In genomic region chr11:65314501-65315203, GRCh38 we compare ENCODE assay signal across 8 cellular contexts.
A peak's percentile ranks its signal among the peaks of the same experiment; 100 is the strongest.
DNase-seq lines count a peak whose midpoint lies in the region; ATAC-seq and TF ChIP-seq lines count a peak whose summit lies in the region.

Gene CDC42EP2, plus strand, starts transcription at chr11:65314866. Its CDS starts 6,033 bp downstream, at chr11:65320899.

- DNase-seq in 8988T, result peak; percentile 89
- peak; percentile 78 for DNase-seq in NCI-H748 (lab: John Stamatoyannopoulos, UW; ENCODE audit: unreplicated experiment)
- DNase-seq in activated CD8-positive, alpha-beta memory T cell treated with anti-CD3 and anti-CD28 coated beads for 24 hours, result peak; percentile 92
- peak; percentile 32 to 50 (median 47) for DNase-seq in effector memory CD8-positive, alpha-beta T cell
- DNase-seq in memory B cell (ENCODE audit: low spot score in 2 of 2), result peak; percentile 58 to 74
- peak; percentile 47 for DNase-seq in stimulated activated CD8-positive, alpha-beta memory T cell treated with anti-CD3 and anti-CD28 coated beads, Interleukin-12 subunit alpha, Interleukin-12 subunit beta, amount 100 ng/mL, for 1 hour (ENCODE audit: low read depth)

- peak within 1 kb of the TSS in 1 of 2 donors; percentile 24 for H3K27ac Mint-ChIP-seq in effector memory CD8-positive, alpha-beta T cell
- no peak within 1 kb of the TSS for H3K27ac Mint-ChIP-seq in memory B cell

- H3K4me3 Mint-ChIP-seq in effector memory CD8-positive, alpha-beta T cell, result peak within 1 kb of the TSS; percentile 74
- peak within 1 kb of the TSS; percentile 79 for H3K4me3 Mint-ChIP-seq in memory B cell

- peaks cover 8 to 10% of the 10 kb centered on the region in 2 donors for H3K4me1 Mint-ChIP-seq in effector memory CD8-positive, alpha-beta T cell (ENCODE audit: low read depth in 2 of 2)
- peaks cover 8% of the 10 kb centered on the region for H3K4me1 Mint-ChIP-seq in memory B cell

- ATAC-seq in GM18505 (IDR thresholded peaks at IDR 0.05; ENCODE audit: unreplicated experiment) (peak; percentile 55), HG03095 (IDR thresholded peaks at IDR 0.05; ENCODE audit: unreplicated experiment) (peak; percentile 76), memory B cell (ENCODE audit: low read depth) (peak; percentile 86)
- ATAC-seq in effector memory CD8-positive, alpha-beta T cell (replicated peaks), result peak; percentile 82

- H3K9me3 Mint-ChIP-seq in effector memory CD8-positive, alpha-beta T cell, result no peaks in the 10 kb centered on the region
- H3K9me3 Mint-ChIP-seq in memory B cell, result no peaks in the 10 kb centered on the region

- H3K27me3 Mint-ChIP-seq in effector memory CD8-positive, alpha-beta T cell, result peaks cover 0 to 11% of the 10 kb centered on the region in 2 donors
- H3K27me3 Mint-ChIP-seq in memory B cell, result peaks cover 8% of the 10 kb centered on the region

- peak; percentile 49 for TF ChIP-seq POLR2A in GM18505 (IDR thresholded peaks at IDR 0.05; ENCODE audit: borderline replicate concordance, extremely low read depth, insufficient read depth, insufficient read length)

- peaks cover 6% of the 10 kb centered on the region for H3K36me3 Mint-ChIP-seq in effector memory CD8-positive, alpha-beta T cell (ENCODE audit: insufficient read depth)
- no peaks in the 10 kb centered on the region for H3K36me3 Mint-ChIP-seq in memory B cell

Comparison
In these comparisons a context has a peak if more than half of its experiments do, and no peak if none do; other contexts are left out.
1. Peak in every context shown above with its lines: DNase-seq and ATAC-seq.